7 cellular contexts compared by ENCODE assay signal in genomic region chr3:8580434-8580833, GRCh38.
DNase-seq lines count a peak whose midpoint lies in the region; ATAC-seq and TF ChIP-seq lines count a peak whose summit lies in the region.
"Not testable (repeated sequence)": the region's sequence is repeated elsewhere in the genome, so short reads cannot be mapped to it uniquely, and the experiment has no call there.

No MANE protein-coding gene starts in this region.

- not testable (repeated sequence) for H3K4ac ChIP-seq in mesenchymal stem cell (ENCODE audit: low read depth in 1 of 2, low read length in 2 of 2)

- H4K20me1 ChIP-seq in smooth muscle cell (ENCODE audit: low read depth): not testable (repeated sequence)

- not testable (repeated sequence) for H2AK5ac ChIP-seq in mesenchymal stem cell (ENCODE audit: low read length, severe bottlenecking)

- H2BK5ac ChIP-seq in mesenchymal stem cell (ENCODE audit: low read depth, low read length, poor library complexity, severe bottlenecking): not testable (repeated sequence)

- in situ Hi-C loops in brain microvascular endothelial cell (cut with HindIII; ENCODE audit: low pct_ligation_motif_present, low sequenced_read_pairs): not testable (repeated sequence)

- not testable (repeated sequence) for H3K23ac ChIP-seq in mesenchymal stem cell (ENCODE audit: low read length in 2 of 2)

- H3K4me1 ChIP-seq in right cardiac atrium (ENCODE audit: control insufficient read depth, insufficient read depth, low read length); mesenchymal stem cell (ENCODE audit: control insufficient read depth, insufficient read depth, low read depth, low read length); smooth muscle cell (ENCODE audit: low read depth): not testable (repeated sequence)

- not testable (repeated sequence) for H3K79me2 ChIP-seq in smooth muscle cell (ENCODE audit: low read depth)

- H2AFZ ChIP-seq in mesenchymal stem cell (ENCODE audit: low read depth, low read length); smooth muscle cell (ENCODE audit: low read depth): not testable (repeated sequence)

- H3K36me3 ChIP-seq in brain microvascular endothelial cell (replicated peaks); mesenchymal stem cell (ENCODE audit: control insufficient read depth in 1 of 2, insufficient read depth in 2 of 2, low read depth in 1 of 2, low read length in 2 of 2); smooth muscle cell (ENCODE audit: low read depth): not testable (repeated sequence)

- H3K9ac ChIP-seq in mesenchymal stem cell (ENCODE audit: low read length); smooth muscle cell (ENCODE audit: low read depth): not testable (repeated sequence)

- not testable (repeated sequence) for H3K18ac ChIP-seq in mesenchymal stem cell (ENCODE audit: low read depth in 1 of 2, low read length in 2 of 2)

- intact Hi-C loops in right cardiac atrium (cut with DNase I): not testable (repeated sequence)

- not testable (repeated sequence) for H4K8ac ChIP-seq in mesenchymal stem cell (ENCODE audit: low read length)

- WGBS in right cardiac atrium: 66% methylated on average over 5 of the region's 5 CpGs
- WGBS in mesenchymal stem cell: 96% methylated on average over 2 of the region's 5 CpGs
- 49% methylated on average over 5 of the region's 5 CpGs for WGBS in smooth muscle cell (ENCODE audit: low lambda C conversion rate)

- H2BK12ac ChIP-seq in mesenchymal stem cell (ENCODE audit: low read length in 2 of 2): not testable (repeated sequence)

- not testable (repeated sequence) for TF ChIP-seq CTCF in brain microvascular endothelial cell (IDR thresholded peaks at IDR 0.05; ENCODE audit: low read depth, low read length, missing control alignments); smooth muscle cell (IDR thresholded peaks at IDR 0.05; ENCODE audit: borderline replicate concordance, insufficient read depth, poor library complexity, severe bottlenecking)

- peaks cover 37% of the 10 kb centered on the region for H3F3A ChIP-seq in smooth muscle cell (ENCODE audit: low read depth)

- not testable (repeated sequence) for H2BK15ac ChIP-seq in mesenchymal stem cell (ENCODE audit: low read depth, poor library complexity, severe bottlenecking)

- not testable (repeated sequence) for H3K14ac ChIP-seq in mesenchymal stem cell (ENCODE audit: low read length in 2 of 2)

- not testable (repeated sequence) for H3K79me1 ChIP-seq in mesenchymal stem cell (replicated peaks; ENCODE audit: low read length, poor library complexity, severe bottlenecking)

- not testable (repeated sequence) for H2BK120ac ChIP-seq in mesenchymal stem cell (ENCODE audit: low read depth, low read length)

- not testable (repeated sequence) for H3K4me2 ChIP-seq in mesenchymal stem cell (ENCODE audit: low read length, poor library complexity, severe bottlenecking); smooth muscle cell

- peak; percentile 34 for DNase-seq in AG20443 (ENCODE audit: low spot score)
- DNase-seq in H4 (ENCODE audit: low spot score): peak; percentile 20
- DNase-seq in MV-4-11 (lab: John Stamatoyannopoulos, UW): peak; percentile 78
- DNase-seq in brain microvascular endothelial cell: peak; percentile 35
- not testable (repeated sequence) for DNase-seq in right cardiac atrium; smooth muscle cell (lab: John Stamatoyannopoulos, UW; ENCODE audit: unreplicated experiment)
- peak; percentile 42 for DNase-seq in mesenchymal stem cell

- H3K4me3 ChIP-seq in brain microvascular endothelial cell (ENCODE audit: low read depth, low read length); right cardiac atrium (ENCODE audit: low read length); mesenchymal stem cell (ENCODE audit: insufficient read depth in 1 of 2, low read depth in 1 of 2, low read length in 2 of 2); smooth muscle cell: not testable (repeated sequence)

- H3K27ac ChIP-seq in brain microvascular endothelial cell (peak overlapping the region; percentile 50), smooth muscle cell (ENCODE audit: low read depth) (peak overlapping the region; percentile 77)
- not testable (repeated sequence) for H3K27ac ChIP-seq in right cardiac atrium (ENCODE audit: low read length); mesenchymal stem cell (ENCODE audit: low read length, poor library complexity, severe bottlenecking)

- ATAC-seq in right cardiac atrium: peak; percentile 13 to 44

- H4K91ac ChIP-seq in mesenchymal stem cell (ENCODE audit: low read length): not testable (repeated sequence)

- not testable (repeated sequence) for H3K9me3 ChIP-seq in right cardiac atrium (ENCODE audit: control insufficient read depth, low read length); mesenchymal stem cell (ENCODE audit: control insufficient read depth, low read length); smooth muscle cell (replicated peaks; ENCODE audit: low read depth)

- not testable (repeated sequence) for H3K27me3 ChIP-seq in brain microvascular endothelial cell (replicated peaks); right cardiac atrium (ENCODE audit: control insufficient read depth, insufficient read depth); mesenchymal stem cell (ENCODE audit: control insufficient read depth in 1 of 2, insufficient read depth in 1 of 2, low read length in 2 of 2); smooth muscle cell (ENCODE audit: low read depth)
